Comparison of ENCODE assay signal across 8 cellular contexts in genomic region chr11:122505304-122506006, GRCh38.
DNase-seq lines count a peak whose midpoint lies in the region; ATAC-seq, FAIRE-seq and TF ChIP-seq lines count a peak whose summit lies in the region.

No MANE protein-coding gene starts in this region.

- H4K8ac ChIP-seq in mesenchymal stem cell (ENCODE audit: low read length): no peak overlapping the region

- H3K36me3 Mint-ChIP-seq in endothelial cell (ENCODE audit: low read depth, unreplicated experiment): no peaks in the 10 kb centered on the region

- H3K4ac ChIP-seq in mesenchymal stem cell (ENCODE audit: low read depth in 1 of 2, low read length in 2 of 2): no peak overlapping the region

- H3K4me1 ChIP-seq in mesenchymal stem cell (ENCODE audit: control insufficient read depth, insufficient read depth, low read depth, low read length): no peaks in the 10 kb centered on the region

- H3K4me3 ChIP-seq in mesenchymal stem cell (ENCODE audit: insufficient read depth in 1 of 2, low read depth in 1 of 2, low read length in 2 of 2): no peak overlapping the region

- peak; percentile 86 for ATAC-seq in HG03342 (IDR thresholded peaks at IDR 0.05; ENCODE audit: unreplicated experiment)

- no peaks in the 10 kb centered on the region for H3K9me3 Mint-ChIP-seq in endothelial cell (ENCODE audit: unreplicated experiment)

- FAIRE-seq in GM12891 (lab: Jason Lieb, UNC): peak; percentile 93

- no peak overlapping the region for H3K14ac ChIP-seq in mesenchymal stem cell (ENCODE audit: low read length in 2 of 2)

- H3K79me1 ChIP-seq in mesenchymal stem cell (replicated peaks; ENCODE audit: low read length, poor library complexity, severe bottlenecking): no peaks in the 10 kb centered on the region

- TF ChIP-seq CTCF in endothelial cell (IDR thresholded peaks at IDR 0.05; ENCODE audit: unreplicated experiment): peak; percentile 75

- no peak overlapping the region for H2BK120ac ChIP-seq in mesenchymal stem cell (ENCODE audit: low read depth, low read length)

- no peak overlapping the region for H2BK5ac ChIP-seq in mesenchymal stem cell (ENCODE audit: low read depth, low read length, poor library complexity, severe bottlenecking)

- no peak overlapping the region for H3K4me3 Mint-ChIP-seq in endothelial cell (ENCODE audit: unreplicated experiment)

- no peak overlapping the region for H2AK5ac ChIP-seq in mesenchymal stem cell (ENCODE audit: low read length, severe bottlenecking)

- no peak for TF ChIP-seq POLR2A in GM12891 (IDR thresholded peaks at IDR 0.05; ENCODE audit: low read depth, low read length)

- no peak overlapping the region for H2AFZ ChIP-seq in mesenchymal stem cell (ENCODE audit: low read depth, low read length)

- no peak overlapping the region for H3K27ac ChIP-seq in mesenchymal stem cell (ENCODE audit: low read length, poor library complexity, severe bottlenecking)

- no peaks in the 10 kb centered on the region for H3K27me3 Mint-ChIP-seq in endothelial cell (ENCODE audit: unreplicated experiment)

- no peak overlapping the region for H3K27ac Mint-ChIP-seq in endothelial cell (ENCODE audit: unreplicated experiment)

- no peaks in the 10 kb centered on the region for H3K9me3 ChIP-seq in mesenchymal stem cell (ENCODE audit: control insufficient read depth, low read length)

- H3K36me3 ChIP-seq in mesenchymal stem cell (ENCODE audit: control insufficient read depth in 1 of 2, insufficient read depth in 2 of 2, low read depth in 1 of 2, low read length in 2 of 2): no peaks in the 10 kb centered on the region

- peaks cover 0 to 15% of the 10 kb centered on the region in 2 experiments for H3K27me3 ChIP-seq in mesenchymal stem cell (ENCODE audit: control insufficient read depth in 1 of 2, insufficient read depth in 1 of 2, low read length in 2 of 2)

- H3K18ac ChIP-seq in mesenchymal stem cell (ENCODE audit: low read depth in 1 of 2, low read length in 2 of 2): no peak overlapping the region

- no peak overlapping the region for H2BK15ac ChIP-seq in mesenchymal stem cell (ENCODE audit: low read depth, poor library complexity, severe bottlenecking)

- H4K91ac ChIP-seq in mesenchymal stem cell (ENCODE audit: low read length): no peak overlapping the region

- peaks cover 4% of the 10 kb centered on the region for H3K4me1 Mint-ChIP-seq in endothelial cell (ENCODE audit: unreplicated experiment)

- no peak overlapping the region for H3K23ac ChIP-seq in mesenchymal stem cell (ENCODE audit: low read length in 2 of 2)

- H3K4me2 ChIP-seq in mesenchymal stem cell (ENCODE audit: low read length, poor library complexity, severe bottlenecking): no peak overlapping the region

- no peak overlapping the region for H2BK12ac ChIP-seq in mesenchymal stem cell (ENCODE audit: low read length in 2 of 2)

- 52% methylated on average over 8 of the region's 8 CpGs for WGBS in mesenchymal stem cell

- peak overlapping the region; percentile 52 for H3K9ac ChIP-seq in mesenchymal stem cell (ENCODE audit: low read length)

- DNase-seq in A172 (ENCODE audit: low spot score) (peak; percentile 66), GM12891 (ENCODE audit: insufficient read length, low spot score) (peak; percentile 38), NCI-H524 treated with DMSO at 0.1 percent for 48 hours (lab: John Stamatoyannopoulos, UW) (peak; percentile 15), endothelial cell (ENCODE audit: low spot score) (peak; percentile 84), mesenchymal stem cell (peak; percentile 89)
- peak; percentile 18 to 19 for DNase-seq in activated CD4-positive, alpha-beta T cell treated with anti-CD3 and anti-CD28 coated beads, Interleukin-2, amount 50 U/mL, for 4 hours
- DNase-seq in stimulated activated CD8-positive, alpha-beta memory T cell treated with anti-CD3 and anti-CD28 coated beads, Interleukin-4, amount 100 ng/mL, for 48 hours: peak; percentile 71

TF ChIP-seq in GM12891, 5 proteins besides CTCF, POLR2A, EP300 and RAD21:
- TF ChIP-seq POU2F2 (IDR thresholded peaks at IDR 0.05; ENCODE audit: low read depth, low read length): no peak
- no peak for TF ChIP-seq POLR2AphosphoS5 (IDR thresholded peaks at IDR 0.05; ENCODE audit: low read depth, low read length)
- no peak for TF ChIP-seq PAX5 (IDR thresholded peaks at IDR 0.05; ENCODE audit: insufficient read depth, low read length, severe bottlenecking)
- no peak for TF ChIP-seq SPI1 (IDR thresholded peaks at IDR 0.05; ENCODE audit: low read depth, low read length)
- TF ChIP-seq TAF1 (IDR thresholded peaks at IDR 0.05; ENCODE audit: low read depth, low read length): no peak
TF ChIP-seq in GM12891: peak in this region for 0.

Comparison
In these comparisons a context has a peak if more than half of its experiments do, and no peak if none do; other contexts are left out.
1. DNase-seq: peak in every context shown above with its lines; median percentile 89 in mesenchymal stem cell; 84 in endothelial cell; 71 in stimulated activated CD8-positive, alpha-beta memory T cell treated with anti-CD3 and anti-CD28 coated beads, Interleukin-4, amount 100 ng/mL, for 48 hours; 66 in A172; 38 in GM12891; 18 in activated CD4-positive, alpha-beta T cell treated with anti-CD3 and anti-CD28 coated beads, Interleukin-2, amount 50 U/mL, for 4 hours; 15 in NCI-H524 treated with DMSO at 0.1 percent for 48 hours.